In genomic region chr12:73665193-73665592, GRCh38 we compare ENCODE assay signal across 24 cellular contexts.
"Had no signal": no experiment of that assay in that cellular context is flagged by ENCODE, and none has a peak within 500 bp of the region (broad histone marks: within the 10 kb centered on the region; RNA-seq: fewer than 3 reads in every experiment).

No MANE protein-coding gene starts in this region.

- H3K27ac ChIP-seq: colonic mucosa, dorsolateral prefrontal cortex, ovary, psoas muscle, testis, tibial artery, uterus had no signal

- H3K9me3 ChIP-seq: colonic mucosa, ovary, psoas muscle, testis, tibial artery, uterus had no signal

- DNase-seq: central memory CD4-positive, alpha-beta T cell; colonic mucosa; dorsolateral prefrontal cortex; effector CD4-positive, alpha-beta T cell; hypothalamus; immature natural killer cell; islet precursor cell; mesendoderm; midbrain; naive thymus-derived CD4-positive, alpha-beta T cell; occipital lobe; ovary; right cardiac atrium; small intestine; stimulated activated CD4-positive, alpha-beta T cell treated with anti-CD3 and anti-CD28 coated beads, Interleukin-15, amount 100 ng/mL, for 24 hours; stimulated activated CD4-positive, alpha-beta T cell treated with anti-CD3 and anti-CD28 coated beads, Interleukin-4, amount 100 ng/mL, for 1 hour; stimulated activated CD8-positive, alpha-beta memory T cell treated with anti-CD3 and anti-CD28 coated beads, Interleukin-4, amount 100 ng/mL, for 48 hours; stimulated activated naive CD8-positive, alpha-beta T cell treated with anti-CD3 and anti-CD28 coated beads, Interleukin-15, Interleukin-2, amounts not matched to agents 100 U/mL and 50 U/mL, for 24 hours; substantia nigra; testis; tibial artery; uterus had no signal

- H3K27me3 ChIP-seq: colonic mucosa, dorsolateral prefrontal cortex, ovary, testis, tibial artery, uterus had no signal

- H3K4me1 ChIP-seq: colonic mucosa, psoas muscle, testis, tibial artery, uterus had no signal

- ATAC-seq: left lobe of liver; naive thymus-derived CD4-positive, alpha-beta T cell; psoas muscle; stimulated activated naive CD8-positive, alpha-beta T cell treated with anti-CD3 and anti-CD28 coated beads, Interleukin-15, Interleukin-2, amounts not matched to agents 100 U/mL and 50 U/mL, for 24 hours had no signal

- H3K36me3 ChIP-seq: colonic mucosa, ovary, tibial artery, uterus had no signal

- H3K4me3 ChIP-seq: colonic mucosa, dorsolateral prefrontal cortex, ovary, psoas muscle, testis, tibial artery, uterus had no signal
